Comparison of ENCODE assay signal across 2 cellular contexts in genomic region chr1:23431431-23431830, GRCh38.
TF ChIP-seq lines count a peak whose summit lies in the region.

No MANE protein-coding gene starts in this region.

TF ChIP-seq in HepG2, 621 proteins besides CTCF, POLR2A, EP300 and RAD21 (continued from another document):
- TF ChIP-seq ZNF382 (CRISPR knock-in tag; IDR thresholded peaks at IDR 0.05; ENCODE audit: borderline replicate concordance): no peak
- peak; percentile 17; the same call in 1 of the 2 replicates for TF ChIP-seq ZNF768 (CRISPR knock-in tag; IDR thresholded peaks at IDR 0.05)
TF ChIP-seq in HepG2: peak in this region for 1.

TF ChIP-seq in HEK293, 187 proteins besides CTCF, POLR2A, EP300 and RAD21 (continued from another document):
- no peak for TF ChIP-seq ZNF16 (tag by site-specific recombination; IDR thresholded peaks at IDR 0.05; ENCODE audit: low read depth)
- no peak for TF ChIP-seq ZNF621 (tag by site-specific recombination; IDR thresholded peaks at IDR 0.05)
